In genomic region chr4:63700569-63700968, GRCh38 we compare ENCODE assay signal across 29 cellular contexts.
"Had no signal": no experiment of that assay in that cellular context is flagged by ENCODE, and none has a peak within 500 bp of the region (broad histone marks: within the 10 kb centered on the region; RNA-seq: fewer than 3 reads in every experiment).

No MANE protein-coding gene starts in this region.

- H3K4me3 ChIP-seq: coronary artery, dorsolateral prefrontal cortex, esophagus muscularis mucosa, gastrocnemius medialis, heart left ventricle had no signal

- H3K36me3 Mint-ChIP-seq: activated naive CD8-positive, alpha-beta T cell had no signal

- H3K4me1 ChIP-seq: esophagus muscularis mucosa, foreskin keratinocyte, gastrocnemius medialis, heart left ventricle had no signal

- H3K4me3 Mint-ChIP-seq: activated CD4-positive, alpha-beta memory T cell treated with anti-CD3 and anti-CD28 coated beads, Interleukin-2, amount 10 ng/mL, durations not matched to agents 7 days and 5 days; activated CD4-positive, alpha-beta T cell treated with anti-CD3 and anti-CD28 coated beads, Interleukin-2, amount 10 ng/mL, durations not matched to agents 7 days and 5 days; activated naive CD8-positive, alpha-beta T cell; activated T-cell treated with anti-CD3 and anti-CD28 coated beads, Interleukin-2, amount 50 U/mL, for 4 hours; activated T-helper 17 cell treated with anti-CD3 and anti-CD28 coated beads, Interleukin-2, amount 50 U/mL, for 72 hours; central memory CD8-positive, alpha-beta T cell; dendritic cell treated with granulocyte-macrophage colony-stimulating factor and Interleukin-4, amounts not matched to agents 40 ng/mL and 50 ng/mL, for 4 days had no signal

- DNase-seq: activated CD4-positive, alpha-beta memory T cell treated with anti-CD3 and anti-CD28 coated beads, Interleukin-2, amount 10 ng/mL, durations not matched to agents 7 days and 5 days; activated CD4-positive, alpha-beta T cell treated with anti-CD3 and anti-CD28 coated beads for 1 hour; activated CD4-positive, alpha-beta T cell treated with anti-CD3 and anti-CD28 coated beads for 4 hours; activated CD4-positive, alpha-beta T cell treated with anti-CD3 and anti-CD28 coated beads, Interleukin-2, amount 10 ng/mL, durations not matched to agents 7 days and 5 days; activated CD4-positive, alpha-beta T cell treated with anti-CD3 and anti-CD28 coated beads, Interleukin-2, amount 50 U/mL, for 4 hours; activated effector memory CD4-positive, alpha-beta T cell treated with Interleukin-2 at 50 U/mL for 16 hours; activated gamma-delta T cell treated with Interleukin-2 at 50 U/mL for 16 hours; activated naive CD4-positive, alpha-beta T cell treated with anti-CD3 and anti-CD28 coated beads, Interleukin-2, amount 50 U/mL, for 16 hours; activated naive CD4-positive, alpha-beta T cell treated with Interleukin-2 at 50 U/mL for 16 hours; activated T-cell treated with anti-CD3 and anti-CD28 coated beads, Interleukin-2, amount 50 U/mL, for 4 hours; amniotic stem cell; anterior cingulate cortex; brain microvascular endothelial cell; dorsolateral prefrontal cortex; effector memory CD4-positive, alpha-beta T cell; erythroblast; foreskin keratinocyte; gastrocnemius medialis; glutamatergic neuron; heart left ventricle; T-helper 2 cell had no signal

- FAIRE-seq: astrocyte, bronchial epithelial cell had no signal

- H3K27me3 ChIP-seq: brain microvascular endothelial cell, esophagus muscularis mucosa, foreskin keratinocyte, gastrocnemius medialis, heart left ventricle had no signal

- ATAC-seq: activated T-cell treated with anti-CD3 and anti-CD28 coated beads, Interleukin-2, amount 50 U/mL, for 4 hours; activated T-helper 17 cell treated with anti-CD3 and anti-CD28 coated beads, Interleukin-2, amount 50 U/mL, for 72 hours; foreskin keratinocyte; gastrocnemius medialis; heart left ventricle had no signal

- H3K9me3 Mint-ChIP-seq: activated CD4-positive, alpha-beta T cell treated with anti-CD3 and anti-CD28 coated beads, Interleukin-2, amount 10 ng/mL, durations not matched to agents 7 days and 5 days; activated T-helper 17 cell treated with anti-CD3 and anti-CD28 coated beads, Interleukin-2, amount 50 U/mL, for 72 hours; dendritic cell treated with granulocyte-macrophage colony-stimulating factor and Interleukin-4, amounts not matched to agents 40 ng/mL and 50 ng/mL, for 4 days had no signal

- H3K36me3 ChIP-seq: brain microvascular endothelial cell, esophagus muscularis mucosa, gastrocnemius medialis, heart left ventricle had no signal

- H3K27me3 Mint-ChIP-seq: activated CD4-positive, alpha-beta memory T cell treated with anti-CD3 and anti-CD28 coated beads, Interleukin-2, amount 10 ng/mL, durations not matched to agents 7 days and 5 days; activated CD4-positive, alpha-beta T cell treated with anti-CD3 and anti-CD28 coated beads, Interleukin-2, amount 10 ng/mL, durations not matched to agents 7 days and 5 days; activated naive CD8-positive, alpha-beta T cell; activated T-helper 17 cell treated with anti-CD3 and anti-CD28 coated beads, Interleukin-2, amount 50 U/mL, for 72 hours; central memory CD8-positive, alpha-beta T cell; dendritic cell treated with granulocyte-macrophage colony-stimulating factor and Interleukin-4, amounts not matched to agents 40 ng/mL and 50 ng/mL, for 4 days had no signal

- H3K9me3 ChIP-seq: esophagus muscularis mucosa, gastrocnemius medialis, heart left ventricle had no signal

- H3K27ac Mint-ChIP-seq: activated CD4-positive, alpha-beta memory T cell treated with anti-CD3 and anti-CD28 coated beads, Interleukin-2, amount 10 ng/mL, durations not matched to agents 7 days and 5 days; activated CD4-positive, alpha-beta T cell treated with anti-CD3 and anti-CD28 coated beads, Interleukin-2, amount 10 ng/mL, durations not matched to agents 7 days and 5 days; activated naive CD8-positive, alpha-beta T cell; activated T-helper 17 cell treated with anti-CD3 and anti-CD28 coated beads, Interleukin-2, amount 50 U/mL, for 72 hours; dendritic cell treated with granulocyte-macrophage colony-stimulating factor and Interleukin-4, amounts not matched to agents 40 ng/mL and 50 ng/mL, for 4 days had no signal

- H3K27ac ChIP-seq: brain microvascular endothelial cell, coronary artery, dorsolateral prefrontal cortex, esophagus muscularis mucosa, foreskin keratinocyte, gastrocnemius medialis, heart left ventricle had no signal

- H3K4me1 Mint-ChIP-seq: activated CD4-positive, alpha-beta memory T cell treated with anti-CD3 and anti-CD28 coated beads, Interleukin-2, amount 10 ng/mL, durations not matched to agents 7 days and 5 days; activated CD4-positive, alpha-beta T cell treated with anti-CD3 and anti-CD28 coated beads, Interleukin-2, amount 10 ng/mL, durations not matched to agents 7 days and 5 days; activated T-helper 17 cell treated with anti-CD3 and anti-CD28 coated beads, Interleukin-2, amount 50 U/mL, for 72 hours; central memory CD8-positive, alpha-beta T cell had no signal
